ENCODE assay signal across 8 cellular contexts in the genomic region with DNA sequence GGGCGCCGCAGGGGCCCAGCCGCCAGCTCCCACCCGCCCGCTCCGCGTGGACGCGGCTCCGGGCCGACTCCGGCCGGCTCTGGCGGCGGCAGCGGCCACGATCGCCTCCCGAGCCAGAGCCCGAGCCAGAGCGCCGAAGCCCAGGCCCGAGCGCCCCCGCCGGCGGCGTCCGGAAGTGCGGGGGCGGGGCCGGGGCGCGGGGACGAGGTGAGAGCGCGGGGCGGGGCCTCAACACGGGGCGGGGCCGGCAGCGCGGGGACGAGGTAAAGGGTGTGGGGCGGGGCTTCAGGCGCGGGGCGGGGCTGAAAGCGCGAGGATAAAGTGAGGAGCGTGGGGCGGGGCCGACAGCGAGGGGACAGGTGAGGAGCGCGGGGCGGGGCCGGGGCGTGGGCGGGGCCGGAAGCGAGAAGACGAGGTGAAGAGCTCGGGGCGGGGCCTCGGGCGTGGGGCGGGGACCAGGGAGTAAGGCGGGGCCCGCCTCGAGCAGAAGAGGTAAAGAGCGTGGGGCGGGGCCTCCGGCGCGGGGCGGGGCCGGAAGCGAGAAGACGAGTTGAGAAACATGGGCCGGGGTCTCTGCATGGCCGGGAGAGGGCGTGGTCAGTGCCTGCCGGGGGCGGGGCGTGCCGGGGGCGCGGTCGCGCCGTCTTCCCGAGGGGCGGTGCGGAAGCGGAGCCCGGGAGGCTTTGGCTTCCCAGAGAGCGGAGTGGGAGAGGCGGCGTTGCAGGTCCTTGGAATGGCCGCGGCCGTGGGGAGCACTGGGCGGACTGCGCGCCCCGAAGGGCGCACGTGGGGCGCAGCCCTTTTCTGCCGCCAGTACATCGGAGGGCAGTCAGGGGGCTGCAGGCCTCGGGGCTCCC. TPM values are rescaled to one million over a fixed set of nuclear protein-coding genes. Genes with fewer than 3 reads are reported as not detected.
DNase-seq lines count a peak whose midpoint lies in the region; ATAC-seq and TF ChIP-seq lines count a peak whose summit lies in the region.

A gene with protein sequence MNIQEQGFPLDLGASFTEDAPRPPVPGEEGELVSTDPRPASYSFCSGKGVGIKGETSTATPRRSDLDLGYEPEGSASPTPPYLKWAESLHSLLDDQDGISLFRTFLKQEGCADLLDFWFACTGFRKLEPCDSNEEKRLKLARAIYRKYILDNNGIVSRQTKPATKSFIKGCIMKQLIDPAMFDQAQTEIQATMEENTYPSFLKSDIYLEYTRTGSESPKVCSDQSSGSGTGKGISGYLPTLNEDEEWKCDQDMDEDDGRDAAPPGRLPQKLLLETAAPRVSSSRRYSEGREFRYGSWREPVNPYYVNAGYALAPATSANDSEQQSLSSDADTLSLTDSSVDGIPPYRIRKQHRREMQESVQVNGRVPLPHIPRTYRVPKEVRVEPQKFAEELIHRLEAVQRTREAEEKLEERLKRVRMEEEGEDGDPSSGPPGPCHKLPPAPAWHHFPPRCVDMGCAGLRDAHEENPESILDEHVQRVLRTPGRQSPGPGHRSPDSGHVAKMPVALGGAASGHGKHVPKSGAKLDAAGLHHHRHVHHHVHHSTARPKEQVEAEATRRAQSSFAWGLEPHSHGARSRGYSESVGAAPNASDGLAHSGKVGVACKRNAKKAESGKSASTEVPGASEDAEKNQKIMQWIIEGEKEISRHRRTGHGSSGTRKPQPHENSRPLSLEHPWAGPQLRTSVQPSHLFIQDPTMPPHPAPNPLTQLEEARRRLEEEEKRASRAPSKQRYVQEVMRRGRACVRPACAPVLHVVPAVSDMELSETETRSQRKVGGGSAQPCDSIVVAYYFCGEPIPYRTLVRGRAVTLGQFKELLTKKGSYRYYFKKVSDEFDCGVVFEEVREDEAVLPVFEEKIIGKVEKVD (minus strand): TSS at position 177 of the 857 bp plus-strand sequence. CDS start 5,698 bp downstream, outside the sequence.

- in situ Hi-C loops in GM13976 (cut with MboI; ENCODE audit: low sequenced_read_pairs, unreplicated experiment): no loop called here
- in situ Hi-C loops in astrocyte of the cerebellum (cut with HindIII; ENCODE audit: low sequenced_read_pairs): no loop called here

- no peaks in the 10 kb centered on the region for H3K27me3 ChIP-seq in hepatocyte
- no peaks in the 10 kb centered on the region for H3K27me3 ChIP-seq in aorta (ENCODE audit: control insufficient read depth in 1 of 2, insufficient read depth in 2 of 2, low read length in 1 of 2)

- H3K4me1 ChIP-seq in hepatocyte (ENCODE audit: insufficient read depth) (peaks cover 11% of the 10 kb centered on the region), aorta (ENCODE audit: control insufficient read depth in 1 of 2, insufficient read depth in 2 of 2, low read length in 2 of 2) (no peaks in the 10 kb centered on the region)

- H3K27ac ChIP-seq in hepatocyte (peak within 1 kb of the TSS; percentile 91), aorta (ENCODE audit: low read depth in 1 of 2, low read length in 2 of 2) (peak within 1 kb of the TSS in 1 of 2 donors; percentile 0)

- peak within 1 kb of the TSS; percentile 93 for H3K4me2 ChIP-seq in hepatocyte

- ATAC-seq in HG02970 (IDR thresholded peaks at IDR 0.05; ENCODE audit: low FRiP score, unreplicated experiment) (peak; percentile 61), aorta (ENCODE audit: low FRiP score) (peak; percentile 95)

- intact Hi-C loops in aorta (cut with DNase I): loop anchor here in 1 of 2 donors (1.0 to 5.0 kb wide), 2 partner anchors 120 to 175 kb away; a partner anchor contains a TSS

- no peaks in the 10 kb centered on the region for H3K9me2 ChIP-seq in hepatocyte (replicated peaks; ENCODE audit: insufficient read depth)

- TF ChIP-seq CTCF in GM13976 (IDR thresholded peaks at IDR 0.05; ENCODE audit: borderline replicate concordance, control extremely low read depth, extremely low read depth, insufficient read depth, missing control alignments) (peak; percentile 53), astrocyte of the cerebellum (IDR thresholded peaks at IDR 0.05; ENCODE audit: low read depth, low read length, missing control alignments) (peak; percentile 35), hepatocyte (IDR thresholded peaks at IDR 0.05; ENCODE audit: poor library complexity) (peak; percentile 59)

- H3K36me3 ChIP-seq in hepatocyte (replicated peaks; ENCODE audit: insufficient read depth, low read depth): no peaks in the 10 kb centered on the region
- H3K36me3 ChIP-seq in aorta (ENCODE audit: control insufficient read depth in 1 of 2, insufficient read depth in 2 of 2, low read length in 1 of 2): no peaks in the 10 kb centered on the region

- WGBS in hepatocyte (ENCODE audit: low lambda C conversion rate, missing lambda C conversion rate): 1% methylated on average over 15 of the region's 113 CpGs
- WGBS in aorta, 2 donors: 0 to 1% methylated on average over 46 to 113 of the region's 113 CpGs

- no peak within 1 kb of the TSS for H2AFZ ChIP-seq in hepatocyte

- H3K9me3 ChIP-seq in hepatocyte (ENCODE audit: low read depth) (no peaks in the 10 kb centered on the region), aorta (ENCODE audit: control insufficient read depth, low read length) (no peaks in the 10 kb centered on the region)

- H4K20me1 ChIP-seq in hepatocyte (ENCODE audit: insufficient read depth, poor library complexity, severe bottlenecking): peaks cover 40% of the 10 kb centered on the region

- peak within 1 kb of the TSS; percentile 65 for H3K4me3 ChIP-seq in astrocyte of the cerebellum (ENCODE audit: low read depth, low read length)
- H3K4me3 ChIP-seq in hepatocyte: peak within 1 kb of the TSS; percentile 91
- peak within 1 kb of the TSS; percentile 67 to 82 for H3K4me3 ChIP-seq in aorta (ENCODE audit: low read length in 2 of 2)

- H3K79me2 ChIP-seq in hepatocyte: peaks cover 41% of the 10 kb centered on the region

- DNase-seq in GM13976 (ENCODE audit: low spot score) (peak; percentile 98), NCI-H2081 (lab: John Stamatoyannopoulos, UW) (peak; percentile 95 to 99), T-helper 9 cell (peak; percentile 100), astrocyte of the cerebellum (ENCODE audit: low read depth) (peak; percentile 76), hepatocyte (ENCODE audit: low spot score) (peak; percentile 100), renal cortical epithelial cell (ENCODE audit: low read depth) (peak; percentile 81), aorta (peak; percentile 99 to 100)

RNA-seq across cellular contexts. Expression of the gene that starts here (rescaled TPM):
- total RNA-seq in hepatocyte (22.5 and 27.2 TPM in 2 replicates), renal cortical epithelial cell (38.7 and 43.5 TPM in 2 replicates), aorta (10 to 100 TPM; 17.0 to 19.8 TPM)
- polyA plus RNA-seq in hepatocyte (16.1 and 22.5 TPM in 2 replicates), aorta (10 to 100 TPM in 1 of 2 donors, 1 to 10 TPM in 1; 9.1 to 14.2 TPM)
